17 cellular contexts compared by ENCODE assay signal in genomic region chr6:112408522-112408921, GRCh38.
"Had no signal": no experiment of that assay in that cellular context is flagged by ENCODE, and none has a peak within 500 bp of the region (broad histone marks: within the 10 kb centered on the region; RNA-seq: fewer than 3 reads in every experiment).

No MANE protein-coding gene starts in this region.

- H3K9me3 Mint-ChIP-seq: memory B cell; natural killer cell; neural crest cell; stimulated activated naive B cell treated with anti-CD40 and anti-IgM and Interleukin-4, amounts not matched to agents 10 μg/mL and 1 μg/mL and 100 μg/mL, for 72 hours; stimulated activated naive CD8-positive, alpha-beta T cell treated with anti-CD3 and anti-CD28 coated beads, Interleukin-15, Interleukin-2, amounts not matched to agents 100 ng/mL and 50 ng/mL, for 24 hours had no signal

- H3K4me3 Mint-ChIP-seq: immature natural killer cell; memory B cell; natural killer cell; neural crest cell; stimulated activated naive B cell treated with anti-CD40 and anti-IgM and Interleukin-4, amounts not matched to agents 10 μg/mL and 1 μg/mL and 100 μg/mL, for 72 hours; stimulated activated naive CD8-positive, alpha-beta T cell treated with anti-CD3 and anti-CD28 coated beads, Interleukin-15, Interleukin-2, amounts not matched to agents 100 ng/mL and 50 ng/mL, for 24 hours had no signal

- H3K4me1 Mint-ChIP-seq: immature natural killer cell; memory B cell; natural killer cell; stimulated activated naive B cell treated with anti-CD40 and anti-IgM and Interleukin-4, amounts not matched to agents 10 μg/mL and 1 μg/mL and 100 μg/mL, for 72 hours had no signal

- DNase-seq: dorsolateral prefrontal cortex; effector CD4-positive, alpha-beta T cell; immature natural killer cell; left ventricle myocardium superior; natural killer cell; right cardiac atrium; sigmoid colon; stimulated activated CD4-positive, alpha-beta T cell treated with anti-CD3 and anti-CD28 coated beads, Interleukin-4, amount 100 ng/mL, for 4 hours; stimulated activated naive B cell treated with anti-CD40 and anti-IgM and Interleukin-4, amounts not matched to agents 10 μg/mL and 1 μg/mL and 100 μg/mL, for 72 hours; upper lobe of left lung had no signal

- ATAC-seq: left ventricle myocardium superior; natural killer cell; right cardiac atrium; stimulated activated naive B cell treated with anti-CD40 and anti-IgM and Interleukin-4, amounts not matched to agents 10 μg/mL and 1 μg/mL and 100 μg/mL, for 72 hours had no signal

- H3K4me3 ChIP-seq: dorsolateral prefrontal cortex, lung, prostate gland, sigmoid colon, thoracic aorta, tibial nerve, upper lobe of left lung had no signal

- H3K36me3 Mint-ChIP-seq: immature natural killer cell; memory B cell; natural killer cell; stimulated activated naive B cell treated with anti-CD40 and anti-IgM and Interleukin-4, amounts not matched to agents 10 μg/mL and 1 μg/mL and 100 μg/mL, for 72 hours had no signal

- H3K9me3 ChIP-seq: prostate gland, sigmoid colon, thoracic aorta, tibial nerve, upper lobe of left lung had no signal

- H3K27ac Mint-ChIP-seq: immature natural killer cell; memory B cell; natural killer cell; stimulated activated naive B cell treated with anti-CD40 and anti-IgM and Interleukin-4, amounts not matched to agents 10 μg/mL and 1 μg/mL and 100 μg/mL, for 72 hours; stimulated activated naive CD8-positive, alpha-beta T cell treated with anti-CD3 and anti-CD28 coated beads, Interleukin-15, Interleukin-2, amounts not matched to agents 100 ng/mL and 50 ng/mL, for 24 hours had no signal

- H3K27me3 Mint-ChIP-seq: memory B cell had no signal

- H3K27ac ChIP-seq: dorsolateral prefrontal cortex, prostate gland, sigmoid colon, thoracic aorta, tibial nerve, upper lobe of left lung had no signal

- H3K36me3 ChIP-seq: prostate gland, sigmoid colon, thoracic aorta, tibial nerve, upper lobe of left lung had no signal

- H3K4me1 ChIP-seq: prostate gland, sigmoid colon, tibial nerve, upper lobe of left lung had no signal

- H3K27me3 ChIP-seq: dorsolateral prefrontal cortex, sigmoid colon, tibial nerve, upper lobe of left lung had no signal
